11 cellular contexts compared by ENCODE assay signal in genomic region chr10:132257271-132257670, GRCh38.
DNase-seq lines count a peak whose midpoint lies in the region; ATAC-seq and FAIRE-seq lines count a peak whose summit lies in the region.
"Had no signal": no experiment of that assay in that cellular context is flagged by ENCODE, and none has a peak within 500 bp of the region (broad histone marks: within the 10 kb centered on the region; RNA-seq: fewer than 3 reads in every experiment).

No MANE protein-coding gene starts in this region.

- no peak for FAIRE-seq in urothelium cell line (lab: Jason Lieb, UNC)
- FAIRE-seq: islet of Langerhans had no signal

- peak; percentile 15 for DNase-seq in activated naive CD4-positive, alpha-beta T cell treated with Interleukin-2 at 50 U/mL for 16 hours
- DNase-seq in activated naive CD4-positive, alpha-beta T cell (lab: John Stamatoyannopoulos, UW), result no peak
- DNase-seq in activated CD8-positive, alpha-beta memory T cell treated with anti-CD3 and anti-CD28 coated beads for 4 hours (ENCODE audit: low read depth in 2 of 2), result peak; percentile 16 to 26
- peak; percentile 43 for DNase-seq in iPS-NIHi7 (ENCODE audit: extremely low spot score)
- DNase-seq in urothelium cell line (ENCODE audit: low spot score), result peak; percentile 82
- DNase-seq in NCI-H446 (lab: John Stamatoyannopoulos, UW), result no peak
- DNase-seq: effector memory CD4-positive, alpha-beta T cell; KG1 had no signal

- no peak for ATAC-seq in HG03097 (IDR thresholded peaks at IDR 0.05; ENCODE audit: low FRiP score, unreplicated experiment)
- ATAC-seq in HG03095 (IDR thresholded peaks at IDR 0.05; ENCODE audit: unreplicated experiment), result no peak

Comparison
In these comparisons a context has a peak if more than half of its experiments do, and no peak if none do; other contexts are left out.
1. DNase-seq: peak in activated naive CD4-positive, alpha-beta T cell treated with Interleukin-2 at 50 U/mL for 16 hours (single experiment), activated CD8-positive, alpha-beta memory T cell treated with anti-CD3 and anti-CD28 coated beads for 4 hours (2 of 2), iPS-NIHi7 (single experiment) and urothelium cell line (single experiment); none in activated naive CD4-positive, alpha-beta T cell (0 of 4) and NCI-H446 (0 of 2).